Comparison of ENCODE assay signal across 15 cellular contexts in genomic region chr1:31372051-31372450, GRCh38. TPM values are rescaled to one million over a fixed set of nuclear protein-coding genes. Genes with fewer than 3 reads are reported as not detected.
A peak's percentile ranks its signal among the peaks of the same experiment; 100 is the strongest.
DNase-seq lines count a peak whose midpoint lies in the region; ATAC-seq and TF ChIP-seq lines count a peak whose summit lies in the region.
"Had no signal": no experiment of that assay in that cellular context is flagged by ENCODE, and none has a peak within 500 bp of the region (broad histone marks: within the 10 kb centered on the region; RNA-seq: fewer than 3 reads in every experiment).

No MANE protein-coding gene starts in this region.

- 48 to 61% methylated on average over 3 of the region's 3 CpGs for WGBS in heart right ventricle, 2 donors

- H3K79me2 ChIP-seq in neural cell (replicated peaks; ENCODE audit: insufficient read depth, low read length), result no peaks in the 10 kb centered on the region

- H3K4me1 ChIP-seq in heart right ventricle (peaks cover 2 to 47% (median 38%) of the 10 kb centered on the region in 9 donors), upper lobe of right lung (peaks cover 14% of the 10 kb centered on the region)

- TF ChIP-seq RAD21 in neural cell (conservative IDR thresholded peaks at IDR 0.05), result no peak

- DNase-seq in heart right ventricle (no peak), Right ventricle myocardium superior (no peak), fibroblast of mammary gland (ENCODE audit: low read depth) (no peak), upper lobe of right lung (no peak), mucosa of gallbladder (ENCODE audit: low spot score) (no peak), NCI-H2029 (lab: John Stamatoyannopoulos, UW) (no peak)
- DNase-seq: activated CD4-positive, CD25-positive, alpha-beta regulatory T cell; activated T-cell treated with anti-CD3 and anti-CD28 coated beads, Interleukin-2, amount 50 U/mL, for 48 hours; central memory CD4-positive, alpha-beta T cell; MM.1S; NCI-H526 treated with DMSO at 0.1 percent for 48 hours; SJCRH30 had no signal

- H3K4me3 ChIP-seq in heart right ventricle (peak overlapping the region; percentile 38 to 75 (median 56)), fibroblast of mammary gland (ENCODE audit: control insufficient read depth, low read depth, low read length) (peak overlapping the region; percentile 24), neural cell (ENCODE audit: low read length) (peak overlapping the region; percentile 61), upper lobe of right lung (peak overlapping the region; percentile 52)

- no peaks in the 10 kb centered on the region for H3F3A ChIP-seq in neural cell (ENCODE audit: insufficient read depth, low read length, poor library complexity, severe bottlenecking)

- H3K4me2 ChIP-seq in neural cell (ENCODE audit: low read length), result no peak overlapping the region

- H3K36me3 ChIP-seq in heart right ventricle (peaks cover 0 to 31% (median 11%) of the 10 kb centered on the region in 9 donors), neural cell (ENCODE audit: insufficient read depth, low read length) (no peaks in the 10 kb centered on the region), upper lobe of right lung (no peaks in the 10 kb centered on the region)

- H4K20me1 ChIP-seq in neural cell (ENCODE audit: insufficient read depth), result no peaks in the 10 kb centered on the region

- peak overlapping the region; percentile 76 for H3K9ac ChIP-seq in neural cell (ENCODE audit: low read length)

- H3K9me3 ChIP-seq in heart right ventricle (no peaks in the 10 kb centered on the region), neural cell (ENCODE audit: low read length) (no peaks in the 10 kb centered on the region), upper lobe of right lung (no peaks in the 10 kb centered on the region)
- H3K9me3 ChIP-seq: SJCRH30 had no signal

- no peak for TF ChIP-seq EP300 in neural cell (conservative IDR thresholded peaks at IDR 0.05; ENCODE audit: poor library complexity, severe bottlenecking)

- intact Hi-C loops in heart right ventricle (cut with DNase I) (no loop called here), Right ventricle myocardium superior (cut with DNase I) (no loop called here), upper lobe of right lung (cut with DNase I) (no loop called here)

- H2AFZ ChIP-seq in neural cell (ENCODE audit: low read depth, low read length), result no peak overlapping the region

- H3K27ac ChIP-seq in heart right ventricle (peak overlapping the region; percentile 81 to 99 (median 92)), neural cell (ENCODE audit: low read length) (no peak overlapping the region), upper lobe of right lung (no peak overlapping the region)

- H3K9me2 ChIP-seq in neural cell (ENCODE audit: insufficient read depth, low read length), result no peaks in the 10 kb centered on the region

- no peak for TF ChIP-seq CTCF in heart right ventricle (IDR thresholded peaks at IDR 0.05)
- no peak for TF ChIP-seq CTCF in fibroblast of mammary gland (conservative IDR thresholded peaks at IDR 0.05; ENCODE audit: control insufficient read depth, insufficient read depth, low read depth, low read length)
- TF ChIP-seq CTCF in neural cell (IDR thresholded peaks at IDR 0.05; ENCODE audit: poor library complexity, severe bottlenecking), result no peak
- TF ChIP-seq CTCF in upper lobe of right lung (IDR thresholded peaks at IDR 0.05), result no peak

- no peak for ATAC-seq in heart right ventricle
- ATAC-seq in Right ventricle myocardium superior (ENCODE audit: poor library complexity), result no peak
- ATAC-seq in upper lobe of right lung, result no peak
- no peak for ATAC-seq in GM21526 (IDR thresholded peaks at IDR 0.05; ENCODE audit: low FRiP score, unreplicated experiment)

- H3K27me3 ChIP-seq in heart right ventricle (peaks cover 0 to 11% (median 0%) of the 10 kb centered on the region in 7 donors), neural cell (ENCODE audit: insufficient read depth, low read depth, low read length) (no peaks in the 10 kb centered on the region), upper lobe of right lung (no peaks in the 10 kb centered on the region)
- H3K27me3 ChIP-seq: SJCRH30 had no signal

TF ChIP-seq in neural cell, 6 proteins besides CTCF, POLR2A, EP300 and RAD21:
- TF ChIP-seq EZH2 (IDR thresholded peaks at IDR 0.05; ENCODE audit: borderline replicate concordance, insufficient read depth, low read length, poor library complexity, severe bottlenecking) (no peak), TAF1 (IDR thresholded peaks at IDR 0.05; ENCODE audit: low read depth) (no peak), MXI1 (conservative IDR thresholded peaks at IDR 0.05; ENCODE audit: poor library complexity, severe bottlenecking) (no peak), SMC3 (conservative IDR thresholded peaks at IDR 0.05; ENCODE audit: poor library complexity) (no peak), POLR2AphosphoS5 (IDR thresholded peaks at IDR 0.05) (no peak), REST (IDR thresholded peaks at IDR 0.05; ENCODE audit: borderline replicate concordance) (no peak)

RNA-seq across cellular contexts. Expression of gene FABP3, which starts 0.8 kb away (rescaled TPM):
- total RNA-seq in heart right ventricle, result 1,000 to 10,000 TPM; 2,977 to 6,049 (median 4,967) TPM
- polyA plus RNA-seq in heart right ventricle, result 1,000 to 10,000 TPM; 5,936 to 6,968 TPM
- total RNA-seq in Right ventricle myocardium superior, result 4,881 TPM
- polyA plus RNA-seq in neural cell, result 5.8 and 7.1 TPM in 2 replicates
- polyA minus RNA-seq in neural cell, result 2.7 TPM in 2 replicates
- total RNA-seq in upper lobe of right lung, result 63.6 TPM
- total RNA-seq in mucosa of gallbladder, result 13.3 TPM
- total RNA-seq: mononuclear cell had no signal

RNA-seq across cellular contexts. Expression of gene SERINC2, which starts 41.0 kb away (rescaled TPM):
- 1 to 10 TPM in 7 of 10 donors, under 1 TPM in 3; 0.71 to 7.6 (median 1.6) TPM for total RNA-seq in heart right ventricle
- polyA plus RNA-seq in heart right ventricle, result 1 to 10 TPM; 2.6 to 3.9 TPM
- total RNA-seq in Right ventricle myocardium superior, result 1.5 TPM
- 8.6 and 16.4 TPM in 2 replicates for polyA plus RNA-seq in neural cell
- 8.5 and 9.7 TPM in 2 replicates for polyA minus RNA-seq in neural cell
- total RNA-seq in upper lobe of right lung, result 40.6 TPM
- total RNA-seq in mucosa of gallbladder, result 122 TPM

Comparison
In these comparisons a context has a peak if more than half of its experiments do, and no peak if none do; other contexts are left out.
1. H3K27ac ChIP-seq: peak in heart right ventricle (10 of 10); none in neural cell (single experiment) and upper lobe of right lung (single experiment).
2. RNA of gene FABP3, which starts 0.8 kb away (total RNA-seq): 2,977 to 6,049 TPM in heart right ventricle and 4,881 TPM in Right ventricle myocardium superior (single experiment); 63.6 TPM in upper lobe of right lung (single experiment) and 13.3 TPM in mucosa of gallbladder (single experiment); every median in the first group is over 10 times any median in the second.
3. Peak in every context shown above with its lines, with median percentiles within 50 percentile points of each other: H3K4me3 ChIP-seq.